ENCODE assay signal across 24 cellular contexts in genomic region chr19:32233885-32234284, GRCh38.
"Had no signal": no experiment of that assay in that cellular context is flagged by ENCODE, and none has a peak within 500 bp of the region (broad histone marks: within the 10 kb centered on the region; RNA-seq: fewer than 3 reads in every experiment).

No MANE protein-coding gene starts in this region.

- H3K27me3 ChIP-seq: Peyer's patch had no signal

- DNase-seq: activated CD4-positive, alpha-beta T cell treated with anti-CD3 and anti-CD28 coated beads for 48 hours; activated CD4-positive, alpha-beta T cell treated with anti-CD3 and anti-CD28 coated beads, Interleukin-2, amount 50 U/mL, for 4 hours; activated CD4-positive, CD25-positive, alpha-beta regulatory T cell treated with anti-CD3 and anti-CD28 coated beads, Interleukin-2, amount 50 U/mL, for 72 hours; activated CD8-positive, alpha-beta memory T cell treated with anti-CD3 and anti-CD28 coated beads, Interleukin-2, amount 50 U/mL, for 48 hours; activated CD8-positive, alpha-beta T cell treated with anti-CD3 and anti-CD28 coated beads, Interleukin-2, amount 10 ng/mL, durations not matched to agents 7 days and 5 days; activated gamma-delta T cell; activated naive CD4-positive, alpha-beta T cell treated with anti-CD3 and anti-CD28 coated beads for 36 hours; activated T-cell treated with anti-CD3 and anti-CD28 coated beads, Interleukin-2, amount 50 U/mL, for 1 hour; MM.1S; NCI-H1105; NCI-H1436; NCI-H1694 treated with DMSO at 0.1 percent for 48 hours; NCI-H2029 treated with DMSO at 0.1 percent for 48 hours; NCI-H510A treated with DMSO at 0.1 percent for 48 hours; NCI-H69; NK-92 treated with Interleukin-12 subunit alpha and Interleukin-12 subunit beta, amount 100 ng/mL, for 24 hours; OCI-M1; Peyer's patch; SHP77 had no signal

- H3K27ac ChIP-seq: Peyer's patch, RWPE1 had no signal

- H3K4me1 Mint-ChIP-seq: WTC11 had no signal

- H3K4me1 ChIP-seq: Peyer's patch had no signal

- H3K4me3 ChIP-seq: Peyer's patch had no signal

- H3K27ac Mint-ChIP-seq: activated CD8-positive, alpha-beta T cell treated with anti-CD3 and anti-CD28 coated beads, Interleukin-2, amount 10 ng/mL, durations not matched to agents 7 days and 5 days; activated naive CD4-positive, alpha-beta T cell treated with anti-CD3 and anti-CD28 coated beads for 36 hours; activated naive CD8-positive, alpha-beta T cell; activated T-helper 1 cell treated with anti-CD3 and anti-CD28 coated beads, Interleukin-12 subunit alpha, Interleukin-12 subunit beta, Interleukin-2, Interleukin-4 antibody, amounts not matched to agents 30 ng/mL and 10 ng/mL and 1 ng/mL, durations not matched to agents 14 hours and 24 hours and 36 hours; T-helper 1 cell treated with Interleukin-12 subunit alpha and Interleukin-12 subunit beta and Interleukin-4 antibody, amounts not matched to agents 30 μg/mL and 1 μg/mL, for 36 hours; WTC11 had no signal

- H3K4me3 Mint-ChIP-seq: activated CD8-positive, alpha-beta T cell treated with anti-CD3 and anti-CD28 coated beads, Interleukin-2, amount 10 ng/mL, durations not matched to agents 7 days and 5 days; activated naive CD4-positive, alpha-beta T cell treated with anti-CD3 and anti-CD28 coated beads for 36 hours; activated naive CD8-positive, alpha-beta T cell; activated T-helper 1 cell treated with anti-CD3 and anti-CD28 coated beads, Interleukin-12 subunit alpha, Interleukin-12 subunit beta, Interleukin-2, Interleukin-4 antibody, amounts not matched to agents 30 ng/mL and 10 ng/mL and 1 ng/mL, durations not matched to agents 14 hours and 24 hours and 36 hours; T-helper 1 cell treated with Interleukin-12 subunit alpha and Interleukin-12 subunit beta and Interleukin-4 antibody, amounts not matched to agents 30 μg/mL and 1 μg/mL, for 36 hours; WTC11 had no signal

- H3K9me3 Mint-ChIP-seq: activated naive CD4-positive, alpha-beta T cell treated with anti-CD3 and anti-CD28 coated beads for 36 hours; activated T-helper 1 cell treated with anti-CD3 and anti-CD28 coated beads, Interleukin-12 subunit alpha, Interleukin-12 subunit beta, Interleukin-2, Interleukin-4 antibody, amounts not matched to agents 30 ng/mL and 10 ng/mL and 1 ng/mL, durations not matched to agents 14 hours and 24 hours and 36 hours; T-helper 1 cell treated with Interleukin-12 subunit alpha and Interleukin-12 subunit beta and Interleukin-4 antibody, amounts not matched to agents 30 μg/mL and 1 μg/mL, for 36 hours; WTC11 had no signal

- H3K36me3 ChIP-seq: Peyer's patch had no signal

- H3K36me3 Mint-ChIP-seq: activated naive CD8-positive, alpha-beta T cell; WTC11 had no signal

- ATAC-seq: activated CD8-positive, alpha-beta T cell treated with anti-CD3 and anti-CD28 coated beads, Interleukin-2, amount 10 ng/mL, durations not matched to agents 7 days and 5 days; WTC11 had no signal

- H3K9me3 ChIP-seq: Peyer's patch had no signal
